9 cellular contexts compared by ENCODE assay signal in the genomic region with DNA sequence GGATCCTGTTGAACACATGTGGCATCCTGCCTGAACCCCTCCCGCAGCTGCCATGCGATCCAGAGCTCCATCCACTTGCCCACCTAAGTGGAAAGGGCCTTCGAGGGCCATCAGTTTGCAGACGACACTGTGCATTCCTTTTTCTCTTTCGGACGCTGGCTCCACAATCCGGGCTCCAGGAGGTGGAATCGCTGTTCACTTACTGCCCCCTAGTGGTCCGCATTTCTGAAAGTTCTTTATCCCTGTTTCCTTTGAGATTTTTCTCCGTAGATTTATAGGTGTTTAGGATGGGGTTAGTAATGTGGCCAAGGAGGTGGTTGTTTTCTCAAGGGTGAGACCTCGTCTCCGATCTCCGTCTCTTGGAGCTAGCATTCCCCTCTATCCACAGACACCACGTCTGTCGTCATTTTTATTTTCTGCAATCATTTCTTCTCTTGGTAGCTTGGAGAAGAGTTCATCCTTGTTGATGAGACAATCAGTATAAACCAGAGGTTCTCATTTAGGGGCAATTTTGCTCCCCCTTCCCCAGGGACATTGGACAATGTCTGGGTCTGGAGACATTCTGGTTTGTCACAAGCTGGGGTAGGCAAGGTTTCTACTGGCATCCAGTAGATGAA.
DNase-seq lines count a peak whose midpoint lies in the region; ATAC-seq and TF ChIP-seq lines count a peak whose summit lies in the region.
"Had no signal": no experiment of that assay in that cellular context is flagged by ENCODE, and none has a peak within 500 bp of the region (broad histone marks: within the 10 kb centered on the region; RNA-seq: fewer than 3 reads in every experiment).

No MANE protein-coding gene starts in this region.

- no peaks in the 10 kb centered on the region for H3K36me3 Mint-ChIP-seq in activated T-cell treated with anti-CD3 and anti-CD28 coated beads, Interleukin-2, amount 50 U/mL, for 72 hours (ENCODE audit: insufficient read depth in 2 of 2)
- H3K36me3 Mint-ChIP-seq: IgD-negative memory B cell had no signal

- H3K27me3 Mint-ChIP-seq in activated T-cell treated with anti-CD3 and anti-CD28 coated beads, Interleukin-2, amount 50 U/mL, for 72 hours (ENCODE audit: low read depth): peaks cover 13% of the 10 kb centered on the region

- no peak for ATAC-seq in activated T-cell treated with anti-CD3 and anti-CD28 coated beads, Interleukin-2, amount 50 U/mL, for 72 hours (replicated peaks in 1 of 2)
- ATAC-seq in HG02759 (IDR thresholded peaks at IDR 0.05; ENCODE audit: unreplicated experiment) (no peak), GM21360 (IDR thresholded peaks at IDR 0.05; ENCODE audit: unreplicated experiment) (no peak)

- peak overlapping the region; percentile 70 to 74 for H3K4me3 Mint-ChIP-seq in activated T-cell treated with anti-CD3 and anti-CD28 coated beads, Interleukin-2, amount 50 U/mL, for 72 hours

- H3K9me3 Mint-ChIP-seq in activated T-cell treated with anti-CD3 and anti-CD28 coated beads, Interleukin-2, amount 50 U/mL, for 72 hours: no peaks in the 10 kb centered on the region

- DNase-seq in AG09319 (ENCODE audit: extremely low read depth, low read depth) (peak; percentile 19), NCI-H460 (ENCODE audit: extremely low read depth, low read depth) (peak; percentile 52), fibroblast of villous mesenchyme (ENCODE audit: low read depth) (peak; percentile 50), nucleus accumbens (lab: John Stamatoyannopoulos, UW) (peak in 51 of 56 donors; percentile 2 to 86 (median 41))
- peak; percentile 37 to 49 for DNase-seq in activated T-cell treated with anti-CD3 and anti-CD28 coated beads, Interleukin-2, amount 50 U/mL, for 72 hours

- peaks cover 13% of the 10 kb centered on the region for H3K4me1 Mint-ChIP-seq in activated T-cell treated with anti-CD3 and anti-CD28 coated beads, Interleukin-2, amount 50 U/mL, for 72 hours (ENCODE audit: low read depth)

- H3K4me3 ChIP-seq in GM12875 (ENCODE audit: low read depth, low read length) (no peak overlapping the region), fibroblast of villous mesenchyme (ENCODE audit: low read depth, low read length) (no peak overlapping the region)

- TF ChIP-seq CTCF in AG09319 (IDR thresholded peaks at IDR 0.05; ENCODE audit: low read depth, low read length) (peak; percentile 80), GM12875 (IDR thresholded peaks at IDR 0.05; ENCODE audit: borderline replicate concordance, insufficient read depth, low read depth, low read length) (peak; percentile 62), fibroblast of villous mesenchyme (IDR thresholded peaks at IDR 0.05; ENCODE audit: insufficient read depth, low read depth, low read length) (peak; percentile 82)

- H3K27ac Mint-ChIP-seq in activated T-cell treated with anti-CD3 and anti-CD28 coated beads, Interleukin-2, amount 50 U/mL, for 72 hours: no peak overlapping the region
- H3K27ac Mint-ChIP-seq: IgD-negative memory B cell had no signal
